Comparison of ENCODE assay signal across 8 cellular contexts in genomic region chr5:172868924-172869565, GRCh38. TPM values are rescaled to one million over a fixed set of nuclear protein-coding genes. Genes with fewer than 3 reads are reported as not detected.
DNase-seq lines count a peak whose midpoint lies in the region; ATAC-seq and TF ChIP-seq lines count a peak whose summit lies in the region.

No MANE protein-coding gene starts in this region.

- H3K4me1 Mint-ChIP-seq in naive thymus-derived CD8-positive, alpha-beta T cell = peaks cover 23 to 44% (median 32%) of the 10 kb centered on the region in 4 donors

- TF ChIP-seq CTCF in PC-3 (conservative IDR thresholded peaks at IDR 0.05; ENCODE audit: low read depth, low read length) = peak; percentile 55

- WGBS in esophagus, 2 donors = 23 to 43% methylated on average over 10 of the region's 10 CpGs

- H3K79me2 ChIP-seq in PC-3 (ENCODE audit: low read length) = peaks cover 37% of the 10 kb centered on the region

- H3K27ac ChIP-seq in PC-3 (ENCODE audit: low read length) (peak overlapping the region; percentile 99), esophagus (ENCODE audit: low read depth in 2 of 2, low read length in 1 of 2) (peak overlapping the region; percentile 84 to 88)

- DNase-seq in ACHN = peak; percentile 87
- DNase-seq in PC-3 = peak; percentile 88
- peak in 1 of 10 donors; percentile 21 for DNase-seq in naive thymus-derived CD8-positive, alpha-beta T cell
- DNase-seq in HuH-7 (ENCODE audit: low spot score) = no peak
- no peak for DNase-seq in NCI-H748 (lab: John Stamatoyannopoulos, UW; ENCODE audit: unreplicated experiment)

- CTCF ChIA-PET in PC-3 (lab: Charles Lee) = interaction anchor here (0.8 to 2.2 kb wide), 4 partner anchors 10 to 103 kb away, joined by 3 to 6 read pairs (median 3); partner anchors contain the start of gene DUSP1

- no TSS peak for BruUV-seq in PC-3 (replicated peaks; lab: Mats Ljungman, UMichigan)

- no peak overlapping the region for H3K4me3 Mint-ChIP-seq in naive thymus-derived CD8-positive, alpha-beta T cell

- ATAC-seq in PC-3 (peak; percentile 70), GM18907 (IDR thresholded peaks at IDR 0.05; ENCODE audit: unreplicated experiment) (no peak), GM21717 (IDR thresholded peaks at IDR 0.05; ENCODE audit: unreplicated experiment) (no peak)
- no peak for ATAC-seq in naive thymus-derived CD8-positive, alpha-beta T cell

- no peak overlapping the region for H2AFZ ChIP-seq in PC-3 (ENCODE audit: low read length)

- H3K27me3 Mint-ChIP-seq in naive thymus-derived CD8-positive, alpha-beta T cell = no peaks in the 10 kb centered on the region

- H3K9me2 ChIP-seq in PC-3 (replicated peaks; ENCODE audit: low read length) = no peaks in the 10 kb centered on the region

- H3F3A ChIP-seq in PC-3 (ENCODE audit: low read length, unreplicated experiment) = peaks cover 4% of the 10 kb centered on the region

- H3K27me3 ChIP-seq in PC-3 (ENCODE audit: low read length) = no peaks in the 10 kb centered on the region
- H3K27me3 ChIP-seq in esophagus (ENCODE audit: control insufficient read depth in 1 of 2, insufficient read depth in 2 of 2, low read length in 2 of 2) = no peaks in the 10 kb centered on the region

- H3K36me3 ChIP-seq in PC-3 (ENCODE audit: low read depth, low read length) (no peaks in the 10 kb centered on the region), esophagus (ENCODE audit: control insufficient read depth in 2 of 2, insufficient read depth in 2 of 2, low read length in 1 of 2) (peaks cover 0 to 2% of the 10 kb centered on the region in 2 donors)

- H3K9me3 ChIP-seq in PC-3 (ENCODE audit: low read length) (no peaks in the 10 kb centered on the region), esophagus (ENCODE audit: control insufficient read depth in 2 of 2, insufficient read depth in 1 of 2, low read depth in 1 of 2, low read length in 1 of 2) (no peaks in the 10 kb centered on the region)

- in situ Hi-C loops in ACHN (cut with HindIII; ENCODE audit: low pct_ligation_motif_present, low pct_unique_long_range_greater_than_20kb, low sequenced_read_pairs) = no loop called here

- peak overlapping the region; percentile 91 for H3K9ac ChIP-seq in PC-3 (ENCODE audit: low read length)

- H3K4me3 ChIP-seq in PC-3 (ENCODE audit: low read length) (peak overlapping the region; percentile 55), esophagus (ENCODE audit: low read depth in 1 of 2, low read length in 2 of 2) (no peak overlapping the region)

- H3K4me2 ChIP-seq in PC-3 (ENCODE audit: low read length) = peak overlapping the region; percentile 83

- POLR2A ChIA-PET in PC-3 (lab: Charles Lee; ENCODE audit: unreplicated experiment) = interaction anchor here (1.1 kb wide), 1 partner anchor 98 kb away, joined by 5 read pairs; the partner anchor contains the start of gene DUSP1
- POLR2A ChIA-PET in naive thymus-derived CD8-positive, alpha-beta T cell (lab: Charles Lee) = no interaction called here

- H3K4me1 ChIP-seq in PC-3 (ENCODE audit: insufficient read depth, low read length) (peaks cover 48% of the 10 kb centered on the region), esophagus (ENCODE audit: control insufficient read depth in 2 of 2, insufficient read depth in 2 of 2, low read length in 1 of 2) (peaks cover 8 to 27% of the 10 kb centered on the region in 2 donors)

- no peaks in the 10 kb centered on the region for H4K20me1 ChIP-seq in PC-3 (ENCODE audit: low read length)

- H3K9me3 Mint-ChIP-seq in naive thymus-derived CD8-positive, alpha-beta T cell = no peaks in the 10 kb centered on the region

- H3K27ac Mint-ChIP-seq in naive thymus-derived CD8-positive, alpha-beta T cell = peak overlapping the region in 8 of 10 donors; percentile 9 to 74 (median 44)

- peaks cover 0 to 3% (median 0%) of the 10 kb centered on the region in 3 donors for H3K36me3 Mint-ChIP-seq in naive thymus-derived CD8-positive, alpha-beta T cell

- intact Hi-C loops in PC-3 (cut with micrococcal nuclease) = loop anchor here (1.0 to 2.0 kb wide), 2 partner anchors 36 to 97 kb away; no protein-coding TSS in a partner anchor

RNA-seq across cellular contexts. Expression of gene ERGIC1, which starts 35.0 kb away (rescaled TPM):
- 124 and 148 TPM in 2 replicates for total RNA-seq in PC-3 (2014; rRNA removed)
- 10 to 100 TPM; 45.2 to 47.1 TPM for polyA plus RNA-seq in esophagus
- total RNA-seq in naive thymus-derived CD8-positive, alpha-beta T cell = 10 to 100 TPM; 68.0 to 74.4 TPM
- polyA plus RNA-seq in naive thymus-derived CD8-positive, alpha-beta T cell = 10 to 100 TPM; 18.4 to 23.8 (median 21.5) TPM

Comparison
In these comparisons a context has a peak if more than half of its experiments do, and no peak if none do; other contexts are left out.
1. DNase-seq: peak in ACHN (single experiment) and PC-3 (single experiment); none in HuH-7 (single experiment) and NCI-H748 (single experiment).